18 cellular contexts compared by ENCODE assay signal in genomic region chr7:121214652-121215051, GRCh38.
A peak's percentile ranks its signal among the peaks of the same experiment; 100 is the strongest.
DNase-seq lines count a peak whose midpoint lies in the region; ATAC-seq and TF ChIP-seq lines count a peak whose summit lies in the region.
"Had no signal": no experiment of that assay in that cellular context is flagged by ENCODE, and none has a peak within 500 bp of the region (broad histone marks: within the 10 kb centered on the region; RNA-seq: fewer than 3 reads in every experiment).

No MANE protein-coding gene starts in this region.

- DNase-seq in DMS 273 (lab: John Stamatoyannopoulos, UW; ENCODE audit: unreplicated experiment) (peak; percentile 36), DMS 273 treated with DMSO at 0.1 percent for 48 hours (lab: John Stamatoyannopoulos, UW) (no peak), NCI-H524 treated with DMSO at 0.1 percent for 48 hours (lab: John Stamatoyannopoulos, UW) (peak; percentile 74), choroid plexus epithelial cell (ENCODE audit: low read depth) (peak; percentile 44), putamen (ENCODE audit: low spot score) (peak; percentile 44), SK-N-DZ (ENCODE audit: low spot score) (no peak)
- DNase-seq in activated T-cell treated with anti-CD3 and anti-CD28 coated beads, Interleukin-2, amount 50 U/mL, for 48 hours: no peak
- DNase-seq: CD4-positive, CD25-positive, alpha-beta regulatory T cell; CD8-positive, alpha-beta memory T cell; COR-L47; DMS79 treated with DMSO at 0.1 percent for 48 hours; GF-D8; HFFc6 had no signal

- no peak for TF ChIP-seq CTCF in choroid plexus epithelial cell (conservative IDR thresholded peaks at IDR 0.05; ENCODE audit: low read depth, low read length)

- no peak overlapping the region for H3K4me3 ChIP-seq in choroid plexus epithelial cell (ENCODE audit: low read depth, low read length)
- H3K4me3 ChIP-seq: BLaER1 treated with 17β-estradiol and CSF1 and Interleukin-3, amounts not matched to agents 10 nM and 100 nM; GM23338 had no signal

- ATAC-seq in HG03457 (IDR thresholded peaks at IDR 0.05; ENCODE audit: unreplicated experiment): no peak
- ATAC-seq: GM23338, HCT116, HepG2 had no signal

Comparison
In these comparisons a context has a peak if more than half of its experiments do, and no peak if none do; other contexts are left out.
1. DNase-seq: peak in DMS 273 (single experiment), NCI-H524 treated with DMSO at 0.1 percent for 48 hours (single experiment), choroid plexus epithelial cell (single experiment) and putamen (single experiment); none in DMS 273 treated with DMSO at 0.1 percent for 48 hours (single experiment), SK-N-DZ (single experiment) and activated T-cell treated with anti-CD3 and anti-CD28 coated beads, Interleukin-2, amount 50 U/mL, for 48 hours (0 of 2).